ENCODE assay signal across 41 cellular contexts in genomic region chr6:75318900-75319299, GRCh38.
"Had no signal": no experiment of that assay in that cellular context is flagged by ENCODE, and none has a peak within 500 bp of the region (broad histone marks: within the 10 kb centered on the region; RNA-seq: fewer than 3 reads in every experiment).

No MANE protein-coding gene starts in this region.

- H3K36me3 ChIP-seq: adrenal gland had no signal

- H3K27ac Mint-ChIP-seq: activated CD4-positive, alpha-beta memory T cell treated with anti-CD3 and anti-CD28 coated beads, Interleukin-2, amount 10 ng/mL, durations not matched to agents 7 days and 5 days; activated CD4-positive, alpha-beta T cell treated with anti-CD3 and anti-CD28 coated beads for 36 hours; activated CD4-positive, alpha-beta T cell treated with anti-CD3 and anti-CD28 coated beads, Interleukin-2, amount 10 ng/mL, durations not matched to agents 7 days and 5 days; activated CD8-positive, alpha-beta memory T cell treated with anti-CD3 and anti-CD28 coated beads, Interleukin-2, amount 10 ng/mL, durations not matched to agents 7 days and 5 days; activated CD8-positive, alpha-beta T cell treated with anti-CD3 and anti-CD28 coated beads, Interleukin-2, amount 10 ng/mL, durations not matched to agents 7 days and 5 days; activated naive CD4-positive, alpha-beta T cell treated with anti-CD3 and anti-CD28 coated beads for 36 hours; activated naive CD4-positive, alpha-beta T cell treated with anti-CD3 and anti-CD28 coated beads, Interleukin-2, amount 50 U/mL, for 72 hours; activated naive CD8-positive, alpha-beta T cell treated with anti-CD3 and anti-CD28 coated beads for 36 hours; activated T-cell treated with anti-CD3 and anti-CD28 coated beads, Interleukin-2, amount 50 U/mL, for 72 hours; activated T-helper 1 cell treated with anti-CD3 and anti-CD28 coated beads, Interleukin-12 subunit alpha, Interleukin-12 subunit beta, Interleukin-2, Interleukin-4 antibody, amounts not matched to agents 30 ng/mL and 10 ng/mL and 1 ng/mL, durations not matched to agents 14 hours and 24 hours and 36 hours; activated T-helper 17 cell treated with anti-CD3 and anti-CD28 coated beads, Interleukin-2, amount 50 U/mL, for 72 hours; brain; T-helper 1 cell treated with Interleukin-12 subunit alpha and Interleukin-12 subunit beta and Interleukin-4 antibody, amounts not matched to agents 30 μg/mL and 1 μg/mL, for 36 hours; T-helper 2 cell treated with Interferon-gamma antibody and Interleukin-4, amounts not matched to agents 5 μg/mL and 100 μg/mL, for 36 hours had no signal

- H3K9me3 Mint-ChIP-seq: activated CD4-positive, alpha-beta memory T cell treated with anti-CD3 and anti-CD28 coated beads, Interleukin-2, amount 10 ng/mL, durations not matched to agents 7 days and 5 days; activated CD4-positive, alpha-beta T cell treated with anti-CD3 and anti-CD28 coated beads, Interleukin-2, amount 10 ng/mL, durations not matched to agents 7 days and 5 days; activated naive CD4-positive, alpha-beta T cell treated with anti-CD3 and anti-CD28 coated beads for 36 hours; activated naive CD4-positive, alpha-beta T cell treated with anti-CD3 and anti-CD28 coated beads, Interleukin-2, amount 50 U/mL, for 72 hours; activated naive CD8-positive, alpha-beta T cell treated with anti-CD3 and anti-CD28 coated beads for 36 hours; activated T-cell treated with anti-CD3 and anti-CD28 coated beads, Interleukin-2, amount 50 U/mL, for 4 hours; activated T-cell treated with anti-CD3 and anti-CD28 coated beads, Interleukin-2, amount 50 U/mL, for 72 hours; activated T-helper 1 cell treated with anti-CD3 and anti-CD28 coated beads, Interleukin-12 subunit alpha, Interleukin-12 subunit beta, Interleukin-2, Interleukin-4 antibody, amounts not matched to agents 30 ng/mL and 10 ng/mL and 1 ng/mL, durations not matched to agents 14 hours and 24 hours and 36 hours; activated T-helper 17 cell treated with anti-CD3 and anti-CD28 coated beads, Interleukin-2, amount 50 U/mL, for 72 hours; central memory CD8-positive, alpha-beta T cell; T-helper 1 cell treated with Interleukin-12 subunit alpha and Interleukin-12 subunit beta and Interleukin-4 antibody, amounts not matched to agents 30 μg/mL and 1 μg/mL, for 36 hours; T-helper 2 cell treated with Interferon-gamma antibody and Interleukin-4, amounts not matched to agents 5 μg/mL and 100 μg/mL, for 36 hours had no signal

- H3K4me3 ChIP-seq: adrenal gland, cardiac muscle cell had no signal

- ATAC-seq: activated CD4-positive, alpha-beta T cell treated with anti-CD3 and anti-CD28 coated beads for 36 hours; activated CD4-positive, CD25-positive, alpha-beta regulatory T cell treated with anti-CD3 and anti-CD28 coated beads, Interleukin-2, amount 50 U/mL, for 24 hours; activated CD8-positive, alpha-beta memory T cell treated with anti-CD3 and anti-CD28 coated beads, Interleukin-2, amount 10 ng/mL, durations not matched to agents 7 days and 5 days; activated CD8-positive, alpha-beta T cell treated with anti-CD3 and anti-CD28 coated beads, Interleukin-2, amount 10 ng/mL, durations not matched to agents 7 days and 5 days; activated naive CD4-positive, alpha-beta T cell treated with anti-CD3 and anti-CD28 coated beads, Interleukin-2, amount 50 U/mL, for 72 hours; activated T-cell treated with anti-CD3 and anti-CD28 coated beads, Interleukin-2, amount 50 U/mL, for 4 hours; activated T-cell treated with anti-CD3 and anti-CD28 coated beads, Interleukin-2, amount 50 U/mL, for 72 hours; activated T-helper 17 cell treated with anti-CD3 and anti-CD28 coated beads, Interleukin-2, amount 50 U/mL, for 72 hours had no signal

- H3K4me1 ChIP-seq: adrenal gland had no signal

- H3K27me3 ChIP-seq: adrenal gland, cardiac muscle cell had no signal

- H3K4me3 Mint-ChIP-seq: activated CD4-positive, alpha-beta memory T cell treated with anti-CD3 and anti-CD28 coated beads, Interleukin-2, amount 10 ng/mL, durations not matched to agents 7 days and 5 days; activated CD4-positive, alpha-beta T cell treated with anti-CD3 and anti-CD28 coated beads for 36 hours; activated CD4-positive, alpha-beta T cell treated with anti-CD3 and anti-CD28 coated beads, Interleukin-2, amount 10 ng/mL, durations not matched to agents 7 days and 5 days; activated CD8-positive, alpha-beta memory T cell treated with anti-CD3 and anti-CD28 coated beads, Interleukin-2, amount 10 ng/mL, durations not matched to agents 7 days and 5 days; activated CD8-positive, alpha-beta T cell treated with anti-CD3 and anti-CD28 coated beads, Interleukin-2, amount 10 ng/mL, durations not matched to agents 7 days and 5 days; activated naive CD4-positive, alpha-beta T cell treated with anti-CD3 and anti-CD28 coated beads for 36 hours; activated naive CD8-positive, alpha-beta T cell treated with anti-CD3 and anti-CD28 coated beads for 36 hours; activated T-cell treated with anti-CD3 and anti-CD28 coated beads, Interleukin-2, amount 50 U/mL, for 4 hours; activated T-cell treated with anti-CD3 and anti-CD28 coated beads, Interleukin-2, amount 50 U/mL, for 72 hours; activated T-helper 1 cell treated with anti-CD3 and anti-CD28 coated beads, Interleukin-12 subunit alpha, Interleukin-12 subunit beta, Interleukin-2, Interleukin-4 antibody, amounts not matched to agents 30 ng/mL and 10 ng/mL and 1 ng/mL, durations not matched to agents 14 hours and 24 hours and 36 hours; activated T-helper 17 cell treated with anti-CD3 and anti-CD28 coated beads, Interleukin-2, amount 50 U/mL, for 72 hours; brain; central memory CD8-positive, alpha-beta T cell; T-helper 1 cell treated with Interleukin-12 subunit alpha and Interleukin-12 subunit beta and Interleukin-4 antibody, amounts not matched to agents 30 μg/mL and 1 μg/mL, for 36 hours; T-helper 2 cell treated with Interferon-gamma antibody and Interleukin-4, amounts not matched to agents 5 μg/mL and 100 μg/mL, for 36 hours had no signal

- H3K4me1 Mint-ChIP-seq: activated CD4-positive, alpha-beta memory T cell treated with anti-CD3 and anti-CD28 coated beads, Interleukin-2, amount 10 ng/mL, durations not matched to agents 7 days and 5 days; activated CD4-positive, alpha-beta T cell treated with anti-CD3 and anti-CD28 coated beads for 36 hours; activated CD4-positive, alpha-beta T cell treated with anti-CD3 and anti-CD28 coated beads, Interleukin-2, amount 10 ng/mL, durations not matched to agents 7 days and 5 days; activated CD8-positive, alpha-beta memory T cell treated with anti-CD3 and anti-CD28 coated beads, Interleukin-2, amount 10 ng/mL, durations not matched to agents 7 days and 5 days; activated naive CD8-positive, alpha-beta T cell treated with anti-CD3 and anti-CD28 coated beads for 36 hours; activated T-helper 17 cell treated with anti-CD3 and anti-CD28 coated beads, Interleukin-2, amount 50 U/mL, for 72 hours; central memory CD8-positive, alpha-beta T cell had no signal

- DNase-seq: activated CD4-positive, alpha-beta memory T cell treated with anti-CD3 and anti-CD28 coated beads, Interleukin-2, amount 10 ng/mL, durations not matched to agents 7 days and 5 days; activated CD4-positive, alpha-beta T cell treated with anti-CD3 and anti-CD28 coated beads for 1 hour; activated CD4-positive, alpha-beta T cell treated with anti-CD3 and anti-CD28 coated beads for 36 hours; activated CD4-positive, alpha-beta T cell treated with anti-CD3 and anti-CD28 coated beads for 48 hours; activated CD4-positive, alpha-beta T cell treated with anti-CD3 and anti-CD28 coated beads, Interleukin-2, amount 10 ng/mL, durations not matched to agents 7 days and 5 days; activated CD4-positive, alpha-beta T cell treated with anti-CD3 and anti-CD28 coated beads, Interleukin-2, amount 50 U/mL, for 48 hours; activated CD4-positive, CD25-positive, alpha-beta regulatory T cell; activated CD8-positive, alpha-beta memory T cell treated with anti-CD3 and anti-CD28 coated beads for 24 hours; activated CD8-positive, alpha-beta memory T cell treated with anti-CD3 and anti-CD28 coated beads, Interleukin-2, amount 10 ng/mL, durations not matched to agents 7 days and 5 days; activated CD8-positive, alpha-beta memory T cell treated with anti-CD3 and anti-CD28 coated beads, Interleukin-2, amount 50 U/mL, for 48 hours; activated CD8-positive, alpha-beta T cell treated with anti-CD3 and anti-CD28 coated beads, Interleukin-2, amount 10 ng/mL, durations not matched to agents 7 days and 5 days; activated effector memory CD4-positive, alpha-beta T cell treated with anti-CD3 and anti-CD28 coated beads, Interleukin-2, amount 50 U/mL, for 16 hours; activated gamma-delta T cell treated with Interleukin-2 at 50 U/mL for 16 hours; activated naive CD4-positive, alpha-beta T cell; activated naive CD4-positive, alpha-beta T cell treated with anti-CD3 and anti-CD28 coated beads for 36 hours; activated naive CD4-positive, alpha-beta T cell treated with anti-CD3 and anti-CD28 coated beads, Interleukin-2, amount 50 U/mL, for 16 hours; activated naive CD8-positive, alpha-beta T cell treated with anti-CD3 and anti-CD28 coated beads for 36 hours; activated T-cell treated with anti-CD3 and anti-CD28 coated beads, Interleukin-2, amount 50 U/mL, for 1 hour; activated T-cell treated with anti-CD3 and anti-CD28 coated beads, Interleukin-2, amount 50 U/mL, for 4 hours; activated T-cell treated with anti-CD3 and anti-CD28 coated beads, Interleukin-2, amount 50 U/mL, for 72 hours; adrenal gland; amniotic stem cell; aorta; caudate nucleus; cerebellar nuclear complex; T-helper 1 cell; T-helper 2 cell; T-helper 9 cell had no signal

- H3K9me3 ChIP-seq: adrenal gland had no signal

- H3K27me3 Mint-ChIP-seq: brain had no signal

- H3K27ac ChIP-seq: cardiac muscle cell, VCaP had no signal

- FAIRE-seq: bronchial epithelial cell, colon, TTC549 had no signal

- H3K36me3 Mint-ChIP-seq: activated CD8-positive, alpha-beta memory T cell treated with anti-CD3 and anti-CD28 coated beads, Interleukin-2, amount 10 ng/mL, durations not matched to agents 7 days and 5 days; activated naive CD4-positive, alpha-beta T cell treated with anti-CD3 and anti-CD28 coated beads, Interleukin-2, amount 50 U/mL, for 72 hours; activated naive CD8-positive, alpha-beta T cell treated with anti-CD3 and anti-CD28 coated beads for 36 hours had no signal
